ENCODE assay signal across 9 cellular contexts in genomic region chr16:83689385-83689831, GRCh38.
A peak's percentile ranks its signal among the peaks of the same experiment; 100 is the strongest.
DNase-seq lines count a peak whose midpoint lies in the region; ATAC-seq, FAIRE-seq and TF ChIP-seq lines count a peak whose summit lies in the region.
"Had no signal": no experiment of that assay in that cellular context is flagged by ENCODE, and none has a peak within 500 bp of the region (broad histone marks: within the 10 kb centered on the region; RNA-seq: fewer than 3 reads in every experiment).

No MANE protein-coding gene starts in this region.

- no peak for TF ChIP-seq POLR2A in HepG2 (IDR thresholded peaks at IDR 0.05; ENCODE audit: insufficient read depth in 1 of 2, low read depth in 2 of 2, low read length in 2 of 2)

- H3K4me2 ChIP-seq in HepG2 (ENCODE audit: low read depth, low read length): no peak overlapping the region

- DNase-seq in ELR (ENCODE audit: low read depth) (peak; percentile 80), adipocyte (ENCODE audit: low read depth) (peak; percentile 93), kidney glomerular epithelial cell (lab: John Stamatoyannopoulos, UW) (peak; percentile 98), HepG2 (ENCODE audit: low spot score) (no peak), SK-N-DZ (ENCODE audit: low spot score) (no peak), Kasumi-1 (lab: John Stamatoyannopoulos, UW) (no peak)

- CTCF ChIA-PET in HepG2 (lab: Yijun Ruan, JAX; ENCODE audit: low intra/inter-chr PET ratio, low total read pairs): no interaction called here

- H3K27ac ChIP-seq in HepG2 (ENCODE audit: extremely low read length, insufficient read depth, low read length): no peak overlapping the region
- H3K27ac ChIP-seq: adrenal gland had no signal

- POLR2A ChIA-PET in HepG2 (lab: Yijun Ruan, JAX): no interaction called here

- 1% methylated on average over 5 of the region's 5 CpGs for WGBS in HepG2 (ENCODE audit: low lambda C conversion rate)

- no peak for FAIRE-seq in HepG2 (lab: Jason Lieb, UNC)

- TF ChIP-seq EP300 in HepG2 (IDR thresholded peaks at IDR 0.05; ENCODE audit: low read depth in 2 of 2, low read length in 2 of 2): no peak
- no peak for TF ChIP-seq EP300 in HepG2 (CRISPR knock-in tag; IDR thresholded peaks at IDR 0.05; ENCODE audit: borderline replicate concordance)

- H3K27me3 ChIP-seq in adipocyte (replicated peaks; ENCODE audit: control insufficient read depth, insufficient read depth, low read length) (peaks cover 23% of the 10 kb centered on the region), HepG2 (ENCODE audit: control insufficient read depth in 1 of 2, insufficient read depth in 2 of 2, low read length in 2 of 2) (peaks cover 0 to 21% of the 10 kb centered on the region in 2 experiments; a peak in 4 of 5 replicates)

- no peak overlapping the region for H2AFZ ChIP-seq in HepG2 (ENCODE audit: low read length)

- no peaks in the 10 kb centered on the region for H3K79me2 ChIP-seq in HepG2 (ENCODE audit: insufficient read depth, low read length)

- H4K20me1 ChIP-seq in HepG2 (ENCODE audit: insufficient read depth, low read length): no peaks in the 10 kb centered on the region

- H3K9ac ChIP-seq in adipocyte (ENCODE audit: low read length): no peak overlapping the region
- no peak overlapping the region for H3K9ac ChIP-seq in HepG2 (ENCODE audit: insufficient read depth, low read depth, low read length)

- H3K36me3 ChIP-seq in adipocyte (ENCODE audit: control insufficient read depth, insufficient read depth, low read length, severe bottlenecking): no peaks in the 10 kb centered on the region
- H3K36me3 ChIP-seq in HepG2 (replicated peaks in 1 of 2; ENCODE audit: control insufficient read depth in 1 of 2, insufficient read depth in 2 of 2, low read length in 2 of 2): no peaks in the 10 kb centered on the region
- H3K36me3 ChIP-seq: adrenal gland had no signal

- ATAC-seq in HG02981 (IDR thresholded peaks at IDR 0.05; ENCODE audit: unreplicated experiment): peak; percentile 93
- ATAC-seq in HepG2: no peak
- ATAC-seq in GM18858 (IDR thresholded peaks at IDR 0.05; ENCODE audit: unreplicated experiment): no peak

- TF ChIP-seq RAD21 in HepG2 (CRISPR knock-in tag; IDR thresholded peaks at IDR 0.05): no peak

- H3K9me3 ChIP-seq in adipocyte (ENCODE audit: control insufficient read depth, low read length) (no peaks in the 10 kb centered on the region), HepG2 (ENCODE audit: low read length) (no peaks in the 10 kb centered on the region)
- H3K9me3 ChIP-seq: adrenal gland had no signal

- peaks cover 11% of the 10 kb centered on the region for H3K4me1 ChIP-seq in adipocyte (ENCODE audit: control insufficient read depth, insufficient read depth, low read length)
- H3K4me1 ChIP-seq in HepG2 (ENCODE audit: insufficient read depth, low read length): no peaks in the 10 kb centered on the region
- H3K4me1 ChIP-seq: adrenal gland had no signal

- TF ChIP-seq CTCF in HepG2 (CRISPR knock-in tag; IDR thresholded peaks at IDR 0.05): no peak

- BruUV-seq in HepG2 (replicated peaks; lab: Mats Ljungman, UMichigan): no TSS peak

- intact Hi-C loops in HepG2 (cut with micrococcal nuclease; ENCODE audit: unreplicated experiment): no loop called here

- in situ Hi-C loops in HepG2 (cut with HindIII; ENCODE audit: extremely low pct_ligation_motif_present, low pct_unique_long_range_greater_than_20kb): no loop called here

- H3K4me3 ChIP-seq in adipocyte (ENCODE audit: low read length) (no peak overlapping the region), HepG2 (replicated peaks in 1 of 3; ENCODE audit: insufficient read depth in 1 of 3, low read depth in 2 of 3, low read length in 3 of 3) (no peak overlapping the region)
- H3K4me3 ChIP-seq: adrenal gland had no signal

TF ChIP-seq in HepG2, 621 proteins besides CTCF, POLR2A, EP300 and RAD21:
- no peak for TF ChIP-seq ZNF639 (CRISPR knock-in tag; conservative IDR thresholded peaks at IDR 0.05)
- no peak for TF ChIP-seq FOSL1 (CRISPR knock-in tag; IDR thresholded peaks at IDR 0.05; ENCODE audit: borderline replicate concordance)
- no peak for TF ChIP-seq ZSCAN22 (CRISPR knock-in tag; IDR thresholded peaks at IDR 0.05)
- TF ChIP-seq ZNF772 (CRISPR knock-in tag; IDR thresholded peaks at IDR 0.05): no peak
- no peak for TF ChIP-seq HIC2 (CRISPR knock-in tag; IDR thresholded peaks at IDR 0.05; ENCODE audit: low read depth)
- no peak for TF ChIP-seq RBM39 (IDR thresholded peaks at IDR 0.05; ENCODE audit: low read depth, low read length, poor library complexity, severe bottlenecking)
- no peak for TF ChIP-seq ZNF879 (CRISPR knock-in tag; IDR thresholded peaks at IDR 0.05)
- TF ChIP-seq DMAP1 (CRISPR knock-in tag; IDR thresholded peaks at IDR 0.05): no peak
- TF ChIP-seq MTERF4 (CRISPR knock-in tag; IDR thresholded peaks at IDR 0.05): no peak
- no peak for TF ChIP-seq SMAD1 (CRISPR knock-in tag; IDR thresholded peaks at IDR 0.05; ENCODE audit: borderline replicate concordance, low read depth)
- no peak for TF ChIP-seq ZNF841 (CRISPR knock-in tag; IDR thresholded peaks at IDR 0.05; ENCODE audit: borderline replicate concordance)
- TF ChIP-seq SNAPC4 (CRISPR knock-in tag; IDR thresholded peaks at IDR 0.05): no peak

Comparison
In these comparisons a context has a peak if more than half of its experiments do, and no peak if none do; other contexts are left out.
1. DNase-seq: peak in ELR (single experiment), adipocyte (single experiment) and kidney glomerular epithelial cell (single experiment); none in HepG2 (single experiment), SK-N-DZ (single experiment) and Kasumi-1 (0 of 2).